8 cellular contexts compared by ENCODE assay signal in genomic region chr21:37338671-37339526, GRCh38. TPM values are rescaled to one million over a fixed set of nuclear protein-coding genes. Genes with fewer than 3 reads are reported as not detected.
DNase-seq lines count a peak whose midpoint lies in the region; ATAC-seq and TF ChIP-seq lines count a peak whose summit lies in the region.

No MANE protein-coding gene starts in this region.

- H3K4me3 Mint-ChIP-seq in effector memory CD8-positive, alpha-beta T cell, result no peak overlapping the region

- peak; percentile 20 for DNase-seq in COLO668 (lab: John Stamatoyannopoulos, UW; ENCODE audit: unreplicated experiment)
- peak; percentile 86 for DNase-seq in NCI-H460 (ENCODE audit: extremely low read depth, low read depth)
- peak; percentile 20 to 62 for DNase-seq in erythroblast (lab: John Stamatoyannopoulos, UW)
- DNase-seq in non-pigmented ciliary epithelial cell (ENCODE audit: low read depth), result peak; percentile 86
- DNase-seq in 8988T, result no peak
- DNase-seq in putamen (ENCODE audit: low spot score), result no peak
- no peak for DNase-seq in effector memory CD8-positive, alpha-beta T cell
- DNase-seq in stimulated activated CD8-positive, alpha-beta memory T cell treated with anti-CD3 and anti-CD28 coated beads, Interleukin-4, amount 100 ng/mL, for 48 hours, result no peak

- peaks cover 14 to 28% of the 10 kb centered on the region in 2 donors for H3K27me3 Mint-ChIP-seq in effector memory CD8-positive, alpha-beta T cell

- no peak for ATAC-seq in effector memory CD8-positive, alpha-beta T cell (replicated peaks)

- H3K36me3 Mint-ChIP-seq in effector memory CD8-positive, alpha-beta T cell (ENCODE audit: insufficient read depth), result no peaks in the 10 kb centered on the region

- no peak for TF ChIP-seq POLR2A in erythroblast (IDR thresholded peaks at IDR 0.05; ENCODE audit: low read length)

- H3K4me1 Mint-ChIP-seq in effector memory CD8-positive, alpha-beta T cell (ENCODE audit: low read depth in 2 of 2), result no peaks in the 10 kb centered on the region

- no peaks in the 10 kb centered on the region for H3K9me3 Mint-ChIP-seq in effector memory CD8-positive, alpha-beta T cell

- H3K27ac Mint-ChIP-seq in effector memory CD8-positive, alpha-beta T cell, result no peak overlapping the region

RNA-seq across cellular contexts. Expression of gene DYRK1A, which starts 27.7 kb away (rescaled TPM):
- 34.3 and 38.8 TPM in 2 replicates for total RNA-seq in NCI-H460 (2014; rRNA removed; shearing (Covaris generic))
- polyA plus RNA-seq in NCI-H460 (2014; cell fraction: nucleus; rRNA removed), result 16.0 and 22.1 TPM in 2 replicates

Comparison
In these comparisons a context has a peak if more than half of its experiments do, and no peak if none do; other contexts are left out.
1. DNase-seq: peak in COLO668 (single experiment), NCI-H460 (single experiment), erythroblast (2 of 2) and non-pigmented ciliary epithelial cell (single experiment); none in 8988T (single experiment), putamen (single experiment), effector memory CD8-positive, alpha-beta T cell (0 of 3) and stimulated activated CD8-positive, alpha-beta memory T cell treated with anti-CD3 and anti-CD28 coated beads, Interleukin-4, amount 100 ng/mL, for 48 hours (single experiment).